Comparison of ENCODE assay signal across 7 cellular contexts in genomic region chr19:33125929-33126388, GRCh38. TPM values are rescaled to one million over a fixed set of nuclear protein-coding genes. Genes with fewer than 3 reads are reported as not detected.
DNase-seq lines count a peak whose midpoint lies in the region; ATAC-seq and TF ChIP-seq lines count a peak whose summit lies in the region.

No MANE protein-coding gene starts in this region.

- peaks cover 81% of the 10 kb centered on the region for H3K36me3 Mint-ChIP-seq in activated T-helper 17 cell treated with anti-CD3 and anti-CD28 coated beads, Interleukin-2, amount 50 U/mL, for 72 hours (ENCODE audit: low read depth)

- peak; percentile 86 for ATAC-seq in activated T-helper 17 cell treated with anti-CD3 and anti-CD28 coated beads, Interleukin-2, amount 50 U/mL, for 72 hours (replicated peaks)
- peak; percentile 81 for ATAC-seq in aorta (ENCODE audit: low FRiP score)

- H4K20me1 ChIP-seq in KMS-11 (ENCODE audit: insufficient read depth), result no peaks in the 10 kb centered on the region

- H3K4me2 ChIP-seq in KMS-11 (no peak overlapping the region), parathyroid adenoma (ENCODE audit: low read length) (no peak overlapping the region)

- POLR2A ChIA-PET in RWPE1 (lab: Yijun Ruan, JAX; ENCODE audit: low non-redundant PET), result no interaction called here

- H3K27me3 ChIP-seq in KMS-11 (ENCODE audit: insufficient read depth, low read depth), result no peaks in the 10 kb centered on the region
- no peaks in the 10 kb centered on the region for H3K27me3 ChIP-seq in parathyroid adenoma (ENCODE audit: control insufficient read depth, insufficient read depth, low read length)
- no peaks in the 10 kb centered on the region for H3K27me3 ChIP-seq in aorta (ENCODE audit: control insufficient read depth in 1 of 2, insufficient read depth in 2 of 2, low read length in 1 of 2)

- intact Hi-C loops in aorta (cut with DNase I), result no loop called here

- 34 to 35% methylated on average over 12 of the region's 12 CpGs for WGBS in aorta, 2 donors

- no peak overlapping the region for H3K4me3 Mint-ChIP-seq in activated T-helper 17 cell treated with anti-CD3 and anti-CD28 coated beads, Interleukin-2, amount 50 U/mL, for 72 hours

- H3K9ac ChIP-seq in KMS-11 (no peak overlapping the region), parathyroid adenoma (no peak overlapping the region)

- H3K27ac ChIP-seq in KMS-11 (no peak overlapping the region), RWPE1 (no peak overlapping the region), parathyroid adenoma (no peak overlapping the region), aorta (ENCODE audit: low read depth in 1 of 2, low read length in 2 of 2) (no peak overlapping the region)

- CTCF ChIA-PET in RWPE1 (lab: Yijun Ruan, JAX), result interaction anchor here (0.6 to 1.5 kb wide), 9 partner anchors 12 to 314 kb away, joined by 3 to 8 read pairs (median 3); no protein-coding TSS in a partner anchor

- H3K27me3 Mint-ChIP-seq in activated T-helper 17 cell treated with anti-CD3 and anti-CD28 coated beads, Interleukin-2, amount 50 U/mL, for 72 hours, result no peaks in the 10 kb centered on the region

- TF ChIP-seq CTCF in GM12873 (IDR thresholded peaks at IDR 0.05; ENCODE audit: insufficient read depth, low read depth, low read length, missing control alignments), result peak; percentile 91
- TF ChIP-seq CTCF in KMS-11 (conservative IDR thresholded peaks at IDR 0.05; ENCODE audit: low read depth, low read length), result peak; percentile 86
- peak; percentile 87 for TF ChIP-seq CTCF in RWPE1 (conservative IDR thresholded peaks at IDR 0.05; ENCODE audit: low read depth)
- peak; percentile 86 for TF ChIP-seq CTCF in parathyroid adenoma (IDR thresholded peaks at IDR 0.05)

- no peak overlapping the region for H3K4me3 ChIP-seq in KMS-11 (IDR thresholded peaks at IDR 0.05; ENCODE audit: insufficient read depth, low read depth, low read length)
- H3K4me3 ChIP-seq in parathyroid adenoma (ENCODE audit: low read depth, low read length), result no peak overlapping the region
- no peak overlapping the region for H3K4me3 ChIP-seq in aorta (ENCODE audit: low read length in 2 of 2)

- H2AFZ ChIP-seq in KMS-11 (ENCODE audit: low read depth), result 0 out of 2 replicates have a peak overlapping the region, but pooled peaks have one; percentile 3
- peak overlapping the region; percentile 19 for H2AFZ ChIP-seq in parathyroid adenoma

- no peaks in the 10 kb centered on the region for H3K4me1 ChIP-seq in KMS-11 (ENCODE audit: low read depth, poor library complexity, severe bottlenecking)
- H3K4me1 ChIP-seq in parathyroid adenoma, result peaks cover 3% of the 10 kb centered on the region
- H3K4me1 ChIP-seq in aorta (ENCODE audit: control insufficient read depth in 1 of 2, insufficient read depth in 2 of 2, low read length in 2 of 2), result no peaks in the 10 kb centered on the region

- no peaks in the 10 kb centered on the region for H3K4me1 Mint-ChIP-seq in activated T-helper 17 cell treated with anti-CD3 and anti-CD28 coated beads, Interleukin-2, amount 50 U/mL, for 72 hours

- DNase-seq in RWPE1 (ENCODE audit: low spot score) (peak; percentile 75), foreskin melanocyte (peak; percentile 35), aorta (no peak)

- H3K36me3 ChIP-seq in KMS-11 (ENCODE audit: insufficient read depth) (peaks cover 8% of the 10 kb centered on the region; the same call in 1 of the 2 replicates), parathyroid adenoma (ENCODE audit: control insufficient read depth, insufficient read depth, low read length) (no peaks in the 10 kb centered on the region), aorta (ENCODE audit: control insufficient read depth in 1 of 2, insufficient read depth in 2 of 2, low read length in 1 of 2) (peaks cover 0 to 3% of the 10 kb centered on the region in 2 donors)

- H3K27ac Mint-ChIP-seq in activated T-helper 17 cell treated with anti-CD3 and anti-CD28 coated beads, Interleukin-2, amount 50 U/mL, for 72 hours, result peak overlapping the region; percentile 54

- H3K79me2 ChIP-seq in KMS-11 (ENCODE audit: insufficient read depth, low read depth) (no peaks in the 10 kb centered on the region), parathyroid adenoma (no peaks in the 10 kb centered on the region)

- H3K9me3 Mint-ChIP-seq in activated T-helper 17 cell treated with anti-CD3 and anti-CD28 coated beads, Interleukin-2, amount 50 U/mL, for 72 hours, result no peaks in the 10 kb centered on the region

- no peaks in the 10 kb centered on the region for H3K9me3 ChIP-seq in parathyroid adenoma (ENCODE audit: control insufficient read depth, low read length)
- H3K9me3 ChIP-seq in aorta (ENCODE audit: control insufficient read depth, low read length), result no peaks in the 10 kb centered on the region

RNA-seq across cellular contexts. Expression of gene WDR88, which starts 6.0 kb away (rescaled TPM):
- under 1 TPM in 1 of 2 donors, not detected in 1; 0.58 TPM for total RNA-seq in activated T-helper 17 cell treated with anti-CD3 and anti-CD28 coated beads, Interleukin-2, amount 50 U/mL, for 72 hours
- total RNA-seq in aorta, result not detected
- not detected for polyA plus RNA-seq in aorta

RNA-seq across cellular contexts. Expression of gene GPATCH1, which starts 45.0 kb away (rescaled TPM):
- 10 to 100 TPM; 10.4 to 10.7 TPM for total RNA-seq in activated T-helper 17 cell treated with anti-CD3 and anti-CD28 coated beads, Interleukin-2, amount 50 U/mL, for 72 hours
- 1 to 10 TPM; 7.9 to 8.9 TPM for total RNA-seq in aorta
- 10 to 100 TPM in 1 of 2 donors, 1 to 10 TPM in 1; 3.8 to 10.6 TPM for polyA plus RNA-seq in aorta

Comparison
In these comparisons a context has a peak if more than half of its experiments do, and no peak if none do; other contexts are left out.
1. DNase-seq: peak in RWPE1 (single experiment) and foreskin melanocyte (single experiment); none in aorta (0 of 2).
2. Peak in every context shown above with its lines, with median percentiles within 50 percentile points of each other: CTCF ChIP-seq.